Comparison of ENCODE assay signal across 9 cellular contexts in genomic region chr17:18226284-18226945, GRCh38. TPM values are rescaled to one million over a fixed set of nuclear protein-coding genes. Genes with fewer than 3 reads are reported as not detected.
A peak's percentile ranks its signal among the peaks of the same experiment; 100 is the strongest.
DNase-seq lines count a peak whose midpoint lies in the region; ATAC-seq and TF ChIP-seq lines count a peak whose summit lies in the region.
"Had no signal": no experiment of that assay in that cellular context is flagged by ENCODE, and none has a peak within 500 bp of the region (broad histone marks: within the 10 kb centered on the region; RNA-seq: fewer than 3 reads in every experiment).

No MANE protein-coding gene starts in this region.

- H3K27ac ChIP-seq in psoas muscle, result peak overlapping the region; percentile 46
- H3K27ac ChIP-seq: epithelial cell of prostate had no signal

- whole genome bisulfite sequencing in psoas muscle, 3 donors, result 30 to 38% (median 35%) methylated on average over 16 of the region's 16 CpGs

- H3K36me3 ChIP-seq in psoas muscle (ENCODE audit: insufficient read depth in 1 of 2, low read depth in 1 of 2), result no peaks in the 10 kb centered on the region

- peaks cover 11% of the 10 kb centered on the region for H3K4me1 ChIP-seq in psoas muscle

- ATAC-seq in SK-N-SH treated with all-trans-retinoic acid at 6 μM for 48 hours (peak; percentile 10), psoas muscle (no peak), HG02852 (IDR thresholded peaks at IDR 0.05; ENCODE audit: unreplicated experiment) (no peak)

- DNase-seq in EH (ENCODE audit: low read depth), result peak; percentile 31
- no peak for DNase-seq in fibroblast of mammary gland (ENCODE audit: low read depth)
- peak in 1 of 2 donors; percentile 48 for DNase-seq in psoas muscle
- no peak for DNase-seq in SKM-1 (lab: John Stamatoyannopoulos, UW; ENCODE audit: unreplicated experiment)
- no peak for DNase-seq in NCI-H2196 treated with DMSO at 0.1 percent for 48 hours (lab: John Stamatoyannopoulos, UW; ENCODE audit: unreplicated experiment)
- no peak for DNase-seq in DMS153 (lab: John Stamatoyannopoulos, UW)

- H3K4me3 ChIP-seq in fibroblast of mammary gland (ENCODE audit: control insufficient read depth, low read depth, low read length) (peak overlapping the region; percentile 73), psoas muscle (peak overlapping the region; percentile 71)

- no peak for TF ChIP-seq CTCF in fibroblast of mammary gland (conservative IDR thresholded peaks at IDR 0.05; ENCODE audit: control insufficient read depth, insufficient read depth, low read depth, low read length)
- TF ChIP-seq CTCF in psoas muscle (IDR thresholded peaks at IDR 0.05), result no peak

- intact Hi-C loops in psoas muscle (cut with DNase I), result loop anchor here in 1 of 2 donors (5.0 kb wide), 1 partner anchor 86 kb away; the partner anchor contains the start of gene TOP3A

- H3K27me3 ChIP-seq in psoas muscle (ENCODE audit: insufficient read depth in 3 of 3, low read length in 2 of 3), result no peaks in the 10 kb centered on the region

- H3K9me3 ChIP-seq in psoas muscle, result no peaks in the 10 kb centered on the region

TF ChIP-seq in SK-N-SH treated with all-trans-retinoic acid at 6 μM for 48 hours, 23 proteins besides CTCF, POLR2A, EP300 and RAD21:
- TF ChIP-seq OSR1 (CRISPR knock-in tag; IDR thresholded peaks at IDR 0.05) (no peak), SNAI2 (CRISPR knock-in tag; IDR thresholded peaks at IDR 0.05) (no peak), POU6F1 (CRISPR knock-in tag; IDR thresholded peaks at IDR 0.05; ENCODE audit: borderline replicate concordance, low read depth) (no peak), PPARA (CRISPR knock-in tag; IDR thresholded peaks at IDR 0.05; ENCODE audit: borderline replicate concordance) (no peak), ESRRG (CRISPR knock-in tag; IDR thresholded peaks at IDR 0.05) (no peak), ARNTL (CRISPR knock-in tag; IDR thresholded peaks at IDR 0.05; ENCODE audit: borderline replicate concordance, low read depth) (no peak), ZNF70 (CRISPR knock-in tag; IDR thresholded peaks at IDR 0.05) (no peak), ZFP3 (CRISPR knock-in tag; IDR thresholded peaks at IDR 0.05) (no peak), CREB5 (CRISPR knock-in tag; IDR thresholded peaks at IDR 0.05; ENCODE audit: low read depth) (no peak), ZFP30 (CRISPR knock-in tag; IDR thresholded peaks at IDR 0.05) (no peak)
TF ChIP-seq in SK-N-SH treated with all-trans-retinoic acid at 6 μM for 48 hours: peak in this region for 0.

RNA-seq across cellular contexts. Expression of gene LLGL1, which starts 1.0 kb away (rescaled TPM):
- 1 to 10 TPM; 6.6 to 9.4 (median 8.5) TPM for total RNA-seq in psoas muscle
- 1 to 10 TPM; 5.1 to 9.5 (median 6.2) TPM for polyA plus RNA-seq in psoas muscle

RNA-seq across cellular contexts. Expression of gene FLII, which starts 32.1 kb away (rescaled TPM):
- 100 to 1,000 TPM; 517 to 816 (median 599) TPM for total RNA-seq in psoas muscle
- polyA plus RNA-seq in psoas muscle, result 100 to 1,000 TPM; 379 to 491 (median 476) TPM

RNA-seq across cellular contexts. Expression of gene MIEF2, which starts 34.0 kb away (rescaled TPM):
- 10 to 100 TPM; 14.3 to 28.4 (median 22.0) TPM for total RNA-seq in psoas muscle
- polyA plus RNA-seq in psoas muscle, result 10 to 100 TPM in 2 of 3 donors, 1 to 10 TPM in 1; 8.1 to 18.4 (median 11.6) TPM

RNA-seq across cellular contexts. Expression of gene ALKBH5, which starts 42.8 kb away (rescaled TPM):
- 100 to 1,000 TPM; 202 to 219 (median 211) TPM for total RNA-seq in psoas muscle
- polyA plus RNA-seq in psoas muscle, result 100 to 1,000 TPM in 2 of 3 donors, 10 to 100 TPM in 1; 91.7 to 235 (median 111) TPM
